Comparison of ENCODE assay signal across 24 cellular contexts in genomic region chr11:19792510-19792909, GRCh38.
DNase-seq lines count a peak whose midpoint lies in the region; ATAC-seq, FAIRE-seq and TF ChIP-seq lines count a peak whose summit lies in the region.
"Had no signal": no experiment of that assay in that cellular context is flagged by ENCODE, and none has a peak within 500 bp of the region (broad histone marks: within the 10 kb centered on the region; RNA-seq: fewer than 3 reads in every experiment).

No MANE protein-coding gene starts in this region.

- no peak overlapping the region for H4K8ac ChIP-seq in H9 (replicated peaks; ENCODE audit: insufficient read length, low read depth, low read length)

- H3K4me1 Mint-ChIP-seq in H9, result peaks cover 58 to 77% of the 10 kb centered on the region in 2 experiments
- H3K4me1 Mint-ChIP-seq: naive thymus-derived CD8-positive, alpha-beta T cell; T-helper 17 cell had no signal

- 0 out of 22 replicates have a peak overlapping the region, but pooled peaks of 1 of the 11 experiments have one; percentile 15 for H3K9ac ChIP-seq in BLaER1 treated with 17β-estradiol and CSF1 and Interleukin-3, amounts not matched to agents 10 nM and 100 nM
- H3K9ac ChIP-seq in H9 (ENCODE audit: extremely low read depth, insufficient read length, low read length), result no peak overlapping the region
- H3K9ac ChIP-seq: KMS-11 had no signal

- FAIRE-seq in HTR-8/SVneo (lab: Jason Lieb, UNC), result no peak
- FAIRE-seq: endometrium, GM12878, H54 had no signal

- H3K27ac Mint-ChIP-seq in H9, result peak overlapping the region in 2 of 3 experiments; percentile 52 to 63; a peak in 3 of 7 replicates
- H3K27ac Mint-ChIP-seq: naive thymus-derived CD8-positive, alpha-beta T cell; T-helper 17 cell had no signal

- no peak overlapping the region for H3K18ac ChIP-seq in H9 (ENCODE audit: insufficient read length, low read depth, low read length)

- H3K4me1 ChIP-seq in BLaER1 treated with 17β-estradiol and CSF1 and Interleukin-3, amounts not matched to agents 10 nM and 100 nM, result peaks cover 0 to 31% (median 24%) of the 10 kb centered on the region in 10 experiments; a peak in 15 of 20 replicates
- H3K4me1 ChIP-seq in H9 (ENCODE audit: insufficient read depth, low read length) (peaks cover 18% of the 10 kb centered on the region), heart left ventricle (peaks cover 0 to 62% (median 25%) of the 10 kb centered on the region in 12 donors), mesodermal cell (ENCODE audit: control insufficient read depth, insufficient read depth, low read length, poor library complexity, severe bottlenecking) (peaks cover 7% of the 10 kb centered on the region)

- H4K91ac ChIP-seq in H9 (ENCODE audit: insufficient read length, low read depth, low read length), result no peak overlapping the region

- no peaks in the 10 kb centered on the region for H3K27me3 Mint-ChIP-seq in H9 (ENCODE audit: low read depth)

- no peaks in the 10 kb centered on the region for H4K20me1 ChIP-seq in BLaER1 treated with 17β-estradiol and CSF1 and Interleukin-3, amounts not matched to agents 10 nM and 100 nM
- H4K20me1 ChIP-seq in H9 (ENCODE audit: control insufficient read depth, insufficient read depth, insufficient read length), result no peaks in the 10 kb centered on the region

- H2BK12ac ChIP-seq in H9 (ENCODE audit: insufficient read length, low read depth, low read length), result no peak overlapping the region

- H3K4ac ChIP-seq in H9 (ENCODE audit: low read depth, low read length), result no peak overlapping the region

- no peaks in the 10 kb centered on the region for H3K9me3 Mint-ChIP-seq in H9

- H3K56ac ChIP-seq in H9 (ENCODE audit: insufficient read length, low read depth, low read length), result no peak overlapping the region

- peaks cover 0 to 13% (median 4%) of the 10 kb centered on the region in 3 experiments; a peak in 4 of 7 replicates for H3K36me3 Mint-ChIP-seq in H9 (ENCODE audit: insufficient read depth in 1 of 3, low read depth in 3 of 3)
- H3K36me3 Mint-ChIP-seq: naive thymus-derived CD8-positive, alpha-beta T cell had no signal

- no peaks in the 10 kb centered on the region for H3K9me3 ChIP-seq in BLaER1 treated with 17β-estradiol and CSF1 and Interleukin-3, amounts not matched to agents 10 nM and 100 nM (replicated peaks in 1 of 11)
- H3K9me3 ChIP-seq in H9 (ENCODE audit: control insufficient read depth, low read depth, low read length), result no peaks in the 10 kb centered on the region
- no peaks in the 10 kb centered on the region for H3K9me3 ChIP-seq in heart left ventricle
- no peaks in the 10 kb centered on the region for H3K9me3 ChIP-seq in mesodermal cell (ENCODE audit: control insufficient read depth, low read length)
- H3K9me3 ChIP-seq: right lobe of liver, thoracic aorta had no signal

- H3K23me2 ChIP-seq in H9 (ENCODE audit: insufficient read length, low read depth, low read length, poor library complexity, severe bottlenecking), result no peaks in the 10 kb centered on the region

- no peaks in the 10 kb centered on the region for H3K79me1 ChIP-seq in H9 (ENCODE audit: insufficient read depth, low read depth, low read length, poor library complexity, severe bottlenecking)

- H3K14ac ChIP-seq in H9 (ENCODE audit: insufficient read depth, low read length), result no peak overlapping the region

- peaks cover 4% of the 10 kb centered on the region; the same call in 1 of the 2 replicates for H3K79me2 ChIP-seq in H9 (ENCODE audit: insufficient read depth, low read length)

- ATAC-seq in heart left ventricle, result peak; percentile 59 to 89 (median 84)
- ATAC-seq: naive thymus-derived CD8-positive, alpha-beta T cell; right lobe of liver; T-helper 17 cell had no signal

- no peaks in the 10 kb centered on the region for H3K36me3 ChIP-seq in BLaER1 treated with 17β-estradiol and CSF1 and Interleukin-3, amounts not matched to agents 10 nM and 100 nM
- H3K36me3 ChIP-seq in heart left ventricle (no peaks in the 10 kb centered on the region), mesodermal cell (ENCODE audit: control insufficient read depth, insufficient read depth, low read length) (no peaks in the 10 kb centered on the region)
- H3K36me3 ChIP-seq: right lobe of liver had no signal

- H4K5ac ChIP-seq in H9 (ENCODE audit: insufficient read length, low read depth, low read length), result no peak overlapping the region

- intact Hi-C loops in heart left ventricle (cut with DNase I), result loop anchor here in 2 of 10 donors (5.0 kb wide), 2 partner anchors 35 to 40 kb away; no protein-coding TSS in a partner anchor

- TF ChIP-seq CTCF in H9 (conservative IDR thresholded peaks at IDR 0.05) (no peak), heart left ventricle (IDR thresholded peaks at IDR 0.05) (no peak)

- H3K27me3 ChIP-seq in BLaER1 treated with 17β-estradiol and CSF1 and Interleukin-3, amounts not matched to agents 10 nM and 100 nM, result no peaks in the 10 kb centered on the region
- no peaks in the 10 kb centered on the region for H3K27me3 ChIP-seq in H9 (ENCODE audit: insufficient read depth, low read length)
- no peaks in the 10 kb centered on the region for H3K27me3 ChIP-seq in heart left ventricle
- H3K27me3 ChIP-seq: right lobe of liver had no signal

- no peak overlapping the region for H2AFZ ChIP-seq in H9 (ENCODE audit: low read length)

- no peak overlapping the region for H2BK15ac ChIP-seq in H9 (ENCODE audit: low read depth, low read length)

- no peak for DNase-seq in H9
- DNase-seq in heart left ventricle, result no peak
- DNase-seq in stimulated activated CD4-positive, alpha-beta T cell treated with anti-CD3 and anti-CD28 coated beads, Interleukin-4, amount 100 ng/mL, for 1 hour, result no peak
- DNase-seq in HTR-8/SVneo (ENCODE audit: insufficient read length, low spot score), result no peak
- DNase-seq in NCI-H1417 (lab: John Stamatoyannopoulos, UW), result no peak
- no peak for DNase-seq in NCI-H2029 treated with DMSO at 0.1 percent for 48 hours (lab: John Stamatoyannopoulos, UW)
- DNase-seq: activated CD4-positive, alpha-beta T cell treated with anti-CD3 and anti-CD28 coated beads for 48 hours; activated naive CD4-positive, alpha-beta T cell treated with Interleukin-2 at 50 U/mL for 16 hours; activated T-cell treated with anti-CD3 and anti-CD28 coated beads, Interleukin-2, amount 50 U/mL, for 48 hours; amygdala; midbrain; naive thymus-derived CD8-positive, alpha-beta T cell; NCI-H1436 treated with DMSO at 0.1 percent for 48 hours; NCI-H526; right lobe of liver; stimulated activated naive CD4-positive, alpha-beta T cell treated with Interleukin-2 at 50 U/mL for 16 hours; T-helper 17 cell had no signal

- no peak overlapping the region for H2AK5ac ChIP-seq in H9 (ENCODE audit: insufficient read length, low read length)

- no peak overlapping the region for H2BK5ac ChIP-seq in H9 (ENCODE audit: insufficient read length, low read length)

- H3K4me3 ChIP-seq in BLaER1 treated with 17β-estradiol and CSF1 and Interleukin-3, amounts not matched to agents 10 nM and 100 nM, result no peak overlapping the region
- H3K4me3 ChIP-seq in heart left ventricle (no peak overlapping the region), mesodermal cell (ENCODE audit: extremely low read depth, insufficient read depth, low read length, poor library complexity, severe bottlenecking) (no peak overlapping the region)
- H3K4me3 ChIP-seq: GM12878, right lobe of liver, thoracic aorta had no signal

- no peak overlapping the region for H2BK120ac ChIP-seq in H9 (ENCODE audit: low read depth, low read length, poor library complexity, severe bottlenecking)

- H3K27ac ChIP-seq in BLaER1 treated with 17β-estradiol and CSF1 and Interleukin-3, amounts not matched to agents 10 nM and 100 nM, result no peak overlapping the region
- H3K27ac ChIP-seq in H9 (ENCODE audit: insufficient read length, low read depth, low read length) (no peak overlapping the region), heart left ventricle (peak overlapping the region in 3 of 12 donors; percentile 3 to 69 (median 14)), mesodermal cell (ENCODE audit: low read depth, low read length, severe bottlenecking) (peak overlapping the region; percentile 69)
- H3K27ac ChIP-seq: KMS-11, right lobe of liver, thoracic aorta had no signal

- no peak overlapping the region for H3K23ac ChIP-seq in H9 (ENCODE audit: insufficient read length, low read depth, low read length)

- H2BK20ac ChIP-seq in H9 (ENCODE audit: low read depth, low read length, poor library complexity, severe bottlenecking), result no peak overlapping the region

- H3K4me3 Mint-ChIP-seq in H9, result no peak overlapping the region
- H3K4me3 Mint-ChIP-seq: naive thymus-derived CD8-positive, alpha-beta T cell; T-helper 17 cell had no signal

- no peak for TF ChIP-seq POLR2A in heart left ventricle (IDR thresholded peaks at IDR 0.05)

- H3T11ph ChIP-seq in H9 (ENCODE audit: low read length), result no peak overlapping the region

- no CpG with 5 or more reads among the region's 2 CpGs for WGBS in H9 (ENCODE audit: extremely low coverage, insufficient read length, low lambda C conversion rate)
- WGBS in heart left ventricle, 4 donors, result 39 to 57% (median 48%) methylated on average over 2 of the region's 2 CpGs
- 78 to 100% methylated on average over 1 to 2 of the region's 2 CpGs for WGBS in mesodermal cell (ENCODE audit: insufficient coverage in 2 of 2), 2 experiments

- peak overlapping the region in 9 of 11 experiments; percentile 5 to 76 (median 65); a peak in 16 of 22 replicates for H3K4me2 ChIP-seq in BLaER1 treated with 17β-estradiol and CSF1 and Interleukin-3, amounts not matched to agents 10 nM and 100 nM
- H3K4me2 ChIP-seq in H9 (ENCODE audit: insufficient read depth, insufficient read length, low read length), result no peak overlapping the region
- H3K4me2 ChIP-seq: KMS-11 had no signal
